In the genomic region with DNA sequence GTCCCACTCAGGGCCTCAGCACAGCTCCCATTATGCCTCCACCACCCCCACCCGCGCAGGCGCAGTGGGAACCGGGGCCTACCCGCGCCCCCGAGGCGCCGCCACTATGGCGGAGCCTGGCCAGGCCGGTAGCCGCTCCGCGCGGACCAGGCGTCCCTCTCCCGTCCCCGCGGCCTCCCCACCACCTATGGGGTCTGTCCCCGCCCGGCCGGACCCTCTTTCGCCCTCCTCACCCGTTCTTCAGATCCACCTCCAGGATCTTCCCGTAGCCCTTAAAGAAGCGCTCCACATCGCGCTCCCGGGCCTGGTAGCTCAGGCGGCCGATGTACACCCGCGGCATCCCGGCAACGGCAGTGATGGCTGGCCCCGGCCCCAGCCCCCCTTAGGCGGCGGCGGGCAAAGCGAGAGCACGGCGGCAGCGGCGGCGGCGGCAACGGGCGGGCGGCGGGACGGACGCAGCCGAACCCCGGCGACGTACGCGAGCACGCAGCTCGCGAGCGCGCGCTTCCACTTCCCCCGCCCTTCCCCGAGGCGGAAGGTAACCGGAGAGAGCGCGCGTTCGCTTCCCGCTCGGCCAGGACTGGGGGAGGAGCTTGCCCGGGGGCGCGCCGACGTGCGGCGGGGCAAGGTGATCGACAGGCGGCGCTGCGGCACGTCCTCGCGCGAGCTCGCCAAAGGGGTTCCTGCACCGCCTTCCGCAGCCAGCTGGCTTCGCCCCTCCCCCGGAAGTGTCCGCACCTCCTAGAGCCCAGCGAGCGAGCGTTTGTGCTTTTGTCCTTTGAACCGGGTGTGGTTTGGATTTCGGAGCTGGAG, we compare ENCODE assay signal across 8 cellular contexts. TPM values are rescaled to one million over a fixed set of nuclear protein-coding genes. Genes with fewer than 3 reads are reported as not detected.
DNase-seq lines count a peak whose midpoint lies in the region; ATAC-seq, FAIRE-seq and TF ChIP-seq lines count a peak whose summit lies in the region.

Gene SRSF4 (minus strand): TSS at position 488 of the 813 bp plus-strand sequence. CDS start 148 bp downstream, at position 340.

- no peaks in the 10 kb centered on the region for H3K9me3 Mint-ChIP-seq in activated CD8-positive, alpha-beta memory T cell treated with anti-CD3 and anti-CD28 coated beads, Interleukin-2, amount 10 ng/mL, durations not matched to agents 7 days and 5 days (ENCODE audit: low read depth)

- H3K56ac ChIP-seq in H1 (replicated peaks; ENCODE audit: insufficient read length, low read depth, low read length) = peak within 1 kb of the TSS; percentile 98

- CTCF ChIA-PET in activated CD8-positive, alpha-beta memory T cell treated with anti-CD3 and anti-CD28 coated beads, Interleukin-2, amount 10 ng/mL, durations not matched to agents 7 days and 5 days (lab: Charles Lee) = interaction anchor here (0.5 to 5.2 kb wide), 26 partner anchors 8 to 677 kb away, joined by 3 to 60 read pairs (median 4); partner anchors contain the start of genes MECR and TMEM200B
- CTCF ChIA-PET in H1 (lab: Charles Lee; ENCODE audit: partially characterized antibody) = interaction anchor here (0.5 to 3.2 kb wide), 22 partner anchors 9 to 548 kb away, joined by 3 to 29 read pairs (median 4); no protein-coding TSS in a partner anchor

- TF ChIP-seq POLR2A in H1 (IDR thresholded peaks at IDR 0.05; ENCODE audit: control extremely low read depth in 1 of 2, low read depth in 2 of 2, low read length in 2 of 2) = peak in 1 of 2 experiments; percentile 77; a peak in 2 of 3 replicates

- peak; percentile 66 for FAIRE-seq in H1 (lab: Jason Lieb, UNC)

- H4K8ac ChIP-seq in H1 (ENCODE audit: extremely low read depth, insufficient read depth, low read length) (peak within 1 kb of the TSS; percentile 100), mesenchymal stem cell (ENCODE audit: low read length) (peak within 1 kb of the TSS; percentile 86)

- peaks cover 30% of the 10 kb centered on the region for H3K36me3 Mint-ChIP-seq in activated CD8-positive, alpha-beta memory T cell treated with anti-CD3 and anti-CD28 coated beads, Interleukin-2, amount 10 ng/mL, durations not matched to agents 7 days and 5 days

- TF ChIP-seq RAD21 in H1 (IDR thresholded peaks at IDR 0.05 in 1 of 2, conservative IDR thresholded peaks at IDR 0.05 in 1 of 2; ENCODE audit: low read depth in 2 of 2, low read length in 2 of 2) = peak; percentile 43 to 55

- peak within 1 kb of the TSS; percentile 85 to 97 for H3K4me2 ChIP-seq in H1 (ENCODE audit: insufficient read depth in 1 of 2, low read depth in 2 of 2, low read length in 2 of 2)
- H3K4me2 ChIP-seq in mesenchymal stem cell (ENCODE audit: low read length, poor library complexity, severe bottlenecking) = peak within 1 kb of the TSS; percentile 66

- H3K27ac ChIP-seq in HUES48 (ENCODE audit: low read depth, low read length) (peak within 1 kb of the TSS; percentile 100), H1 (ENCODE audit: low read depth, low read length) (peak within 1 kb of the TSS; percentile 97), mesenchymal stem cell (ENCODE audit: low read length, poor library complexity, severe bottlenecking) (peak within 1 kb of the TSS; percentile 100)

- no peak within 1 kb of the TSS for H2BK20ac ChIP-seq in H1 (ENCODE audit: low read length)

- no peak within 1 kb of the TSS for H3K23ac ChIP-seq in H1 (ENCODE audit: insufficient read length)
- peak within 1 kb of the TSS in 1 of 2 experiments; percentile 100 for H3K23ac ChIP-seq in mesenchymal stem cell (ENCODE audit: low read length in 2 of 2)

- peaks cover 24% of the 10 kb centered on the region for H3K36me3 ChIP-seq in HUES48 (ENCODE audit: control insufficient read depth, insufficient read depth, low read length)
- peaks cover 34% of the 10 kb centered on the region for H3K36me3 ChIP-seq in NT2/D1 (ENCODE audit: insufficient read depth, insufficient read length, low read length)
- peaks cover 0 to 5% (median 4%) of the 10 kb centered on the region in 4 experiments; a peak in 4 of 8 replicates for H3K36me3 ChIP-seq in H1 (ENCODE audit: control insufficient read depth in 2 of 4, insufficient read depth in 4 of 4, low read length in 3 of 4)
- H3K36me3 ChIP-seq in mesenchymal stem cell (ENCODE audit: control insufficient read depth in 1 of 2, insufficient read depth in 2 of 2, low read depth in 1 of 2, low read length in 2 of 2) = peaks cover 4 to 6% of the 10 kb centered on the region in 2 experiments

- H3K4me1 Mint-ChIP-seq in activated CD8-positive, alpha-beta memory T cell treated with anti-CD3 and anti-CD28 coated beads, Interleukin-2, amount 10 ng/mL, durations not matched to agents 7 days and 5 days = peaks cover 44% of the 10 kb centered on the region

- TF ChIP-seq EP300 in H1 (IDR thresholded peaks at IDR 0.05; ENCODE audit: borderline replicate concordance in 1 of 2, low read depth in 2 of 2, low read length in 2 of 2) = peak in 1 of 2 experiments; percentile 65; a peak in 1 of 3 replicates

- H3K4me3 ChIP-seq in HUES48 (ENCODE audit: low read depth, low read length) (peak within 1 kb of the TSS; percentile 98), NT2/D1 (ENCODE audit: insufficient read length, low read depth) (peak within 1 kb of the TSS; percentile 94), H1 (ENCODE audit: extremely low read depth in 1 of 4, insufficient read depth in 2 of 4, low read depth in 3 of 4, low read length in 4 of 4) (peak within 1 kb of the TSS; percentile 79 to 95 (median 89)), mesenchymal stem cell (ENCODE audit: insufficient read depth in 1 of 2, low read depth in 1 of 2, low read length in 2 of 2) (peak within 1 kb of the TSS; percentile 94 to 99)

- H2BK12ac ChIP-seq in H1 (ENCODE audit: low read depth, low read length) (peak within 1 kb of the TSS; percentile 62), mesenchymal stem cell (ENCODE audit: low read length in 2 of 2) (peak within 1 kb of the TSS in 1 of 2 experiments; percentile 72)

- WGBS in H1 (ENCODE audit: extremely low coverage in 1 of 2, insufficient coverage in 1 of 2, insufficient read length in 1 of 2, insufficient replicate concordance in 2 of 2, low coverage in 1 of 2, low lambda C conversion rate in 2 of 2, missing lambda C conversion rate in 1 of 2), 2 experiments = 2% methylated on average over 92 of the region's 100 CpGs; no CpG with 5 or more reads in 1 of the 2 experiments
- under 1% methylated on average over 75 of the region's 100 CpGs for WGBS in mesenchymal stem cell

- H3K27me3 ChIP-seq in HUES48 (ENCODE audit: control insufficient read depth, insufficient read depth, low read length) = no peaks in the 10 kb centered on the region
- H3K27me3 ChIP-seq in NT2/D1 (ENCODE audit: insufficient read depth, insufficient read length) = no peaks in the 10 kb centered on the region
- H3K27me3 ChIP-seq in H1 (replicated peaks in 1 of 4; ENCODE audit: control insufficient read depth in 3 of 4, extremely low read depth in 1 of 4, insufficient read depth in 3 of 4, low read length in 3 of 4) = no peaks in the 10 kb centered on the region
- no peaks in the 10 kb centered on the region for H3K27me3 ChIP-seq in mesenchymal stem cell (ENCODE audit: control insufficient read depth in 1 of 2, insufficient read depth in 1 of 2, low read length in 2 of 2)

- H3K79me1 ChIP-seq in H1 (ENCODE audit: low read depth, low read length) (no peaks in the 10 kb centered on the region; the same call in 1 of the 2 replicates), mesenchymal stem cell (replicated peaks; ENCODE audit: low read length, poor library complexity, severe bottlenecking) (no peaks in the 10 kb centered on the region)

- H3K9ac ChIP-seq in HUES48 (ENCODE audit: low read depth, low read length) (peak within 1 kb of the TSS; percentile 97), NT2/D1 (ENCODE audit: insufficient read length, low read depth) (peak within 1 kb of the TSS; percentile 99), H1 (replicated peaks in 1 of 4; ENCODE audit: extremely low read depth in 1 of 4, low read depth in 3 of 4, low read length in 3 of 4) (peak within 1 kb of the TSS; percentile 89 to 98 (median 98)), mesenchymal stem cell (ENCODE audit: low read length) (peak within 1 kb of the TSS; percentile 100)

- H2BK5ac ChIP-seq in H1 (ENCODE audit: low read depth, low read length) (peak within 1 kb of the TSS; percentile 97), mesenchymal stem cell (ENCODE audit: low read depth, low read length, poor library complexity, severe bottlenecking) (peak within 1 kb of the TSS; percentile 98)

- H2BK120ac ChIP-seq in H1 (replicated peaks; ENCODE audit: low read depth, low read length) (peak within 1 kb of the TSS; percentile 65), mesenchymal stem cell (ENCODE audit: low read depth, low read length) (peak within 1 kb of the TSS; percentile 99)

- H3K4me3 Mint-ChIP-seq in activated CD8-positive, alpha-beta memory T cell treated with anti-CD3 and anti-CD28 coated beads, Interleukin-2, amount 10 ng/mL, durations not matched to agents 7 days and 5 days = peak within 1 kb of the TSS; percentile 95

- H3K9me3 ChIP-seq in HUES48 (ENCODE audit: control insufficient read depth, insufficient read depth, low read length) (no peaks in the 10 kb centered on the region), NT2/D1 (ENCODE audit: insufficient read depth, low read length) (no peaks in the 10 kb centered on the region), H1 (ENCODE audit: insufficient read depth in 2 of 2, low read depth in 1 of 2, low read length in 1 of 2) (no peaks in the 10 kb centered on the region), mesenchymal stem cell (ENCODE audit: control insufficient read depth, low read length) (no peaks in the 10 kb centered on the region)

- peaks cover 11 to 17% of the 10 kb centered on the region in 2 experiments for H4K20me1 ChIP-seq in H1 (replicated peaks in 1 of 2; ENCODE audit: control insufficient read depth in 1 of 2, insufficient read depth in 2 of 2, low read length in 2 of 2)

- H3K4me1 ChIP-seq in HUES48 (ENCODE audit: control insufficient read depth, insufficient read depth, low read length) = peaks cover 30% of the 10 kb centered on the region
- H3K4me1 ChIP-seq in NT2/D1 (ENCODE audit: insufficient read depth, insufficient read length) = peaks cover 5% of the 10 kb centered on the region
- H3K4me1 ChIP-seq in H1 (replicated peaks in 1 of 4; ENCODE audit: control insufficient read depth in 3 of 4, insufficient read depth in 4 of 4, low read length in 3 of 4) = peaks cover 2 to 13% (median 6%) of the 10 kb centered on the region in 4 experiments; a peak in 5 of 7 replicates
- peaks cover 6% of the 10 kb centered on the region for H3K4me1 ChIP-seq in mesenchymal stem cell (ENCODE audit: control insufficient read depth, insufficient read depth, low read depth, low read length)

- peaks cover 32 to 46% of the 10 kb centered on the region in 2 experiments for H3K79me2 ChIP-seq in H1 (ENCODE audit: control insufficient read depth in 1 of 2, insufficient read depth in 2 of 2, low read length in 2 of 2)

- H3K27me3 Mint-ChIP-seq in activated CD8-positive, alpha-beta memory T cell treated with anti-CD3 and anti-CD28 coated beads, Interleukin-2, amount 10 ng/mL, durations not matched to agents 7 days and 5 days = no peaks in the 10 kb centered on the region

- H3K4ac ChIP-seq in H1 (replicated peaks; ENCODE audit: insufficient read length, low read depth, low read length) = peak within 1 kb of the TSS; percentile 69
- H3K4ac ChIP-seq in mesenchymal stem cell (ENCODE audit: low read depth in 1 of 2, low read length in 2 of 2) = peak within 1 kb of the TSS; percentile 100

- H4K5ac ChIP-seq in H1 (ENCODE audit: insufficient read length, low read depth, low read length) = peak within 1 kb of the TSS; percentile 98

- TF ChIP-seq CTCF in H1 (IDR thresholded peaks at IDR 0.05; ENCODE audit: control extremely low read depth in 1 of 3, insufficient read depth in 1 of 3, low read depth in 1 of 3, low read length in 3 of 3) = peak; percentile 61 to 85 (median 79)

- H4K91ac ChIP-seq in H1 (replicated peaks; ENCODE audit: insufficient read length, low read length) (peak within 1 kb of the TSS; percentile 84), mesenchymal stem cell (ENCODE audit: low read length) (peak within 1 kb of the TSS; percentile 99)

- ATAC-seq in GM21390 (IDR thresholded peaks at IDR 0.05; ENCODE audit: unreplicated experiment) = peak; percentile 78
- ATAC-seq in activated CD8-positive, alpha-beta memory T cell treated with anti-CD3 and anti-CD28 coated beads, Interleukin-2, amount 10 ng/mL, durations not matched to agents 7 days and 5 days = peak; percentile 90

- H2BK15ac ChIP-seq in H1 (ENCODE audit: low read length) (no peak within 1 kb of the TSS), mesenchymal stem cell (ENCODE audit: low read depth, poor library complexity, severe bottlenecking) (peak within 1 kb of the TSS; percentile 90)

- H3K23me2 ChIP-seq in H1 (ENCODE audit: low read depth, low read length) = peaks cover 7% of the 10 kb centered on the region; the same call in 1 of the 2 replicates

- H3K14ac ChIP-seq in H1 (ENCODE audit: insufficient read length) (peak within 1 kb of the TSS; percentile 38), mesenchymal stem cell (ENCODE audit: low read length in 2 of 2) (peak within 1 kb of the TSS; percentile 98 to 100)

- POLR2A ChIA-PET in H1 (lab: Charles Lee; ENCODE audit: partially characterized antibody) = interaction anchor here (0.6 to 7.2 kb wide), 33 partner anchors 9 to 399 kb away, joined by 3 to 105 read pairs (median 3); partner anchors contain the start of genes EPB41, MECR and TMEM200B

- H2AK5ac ChIP-seq in H1 (ENCODE audit: low read depth, low read length) (no peak within 1 kb of the TSS), mesenchymal stem cell (ENCODE audit: low read length, severe bottlenecking) (peak within 1 kb of the TSS; percentile 87)

- peak within 1 kb of the TSS; percentile 44; the same call in 1 of the 2 replicates for H2AFZ ChIP-seq in H1 (ENCODE audit: low read length)
- peak within 1 kb of the TSS; percentile 94 for H2AFZ ChIP-seq in mesenchymal stem cell (ENCODE audit: low read depth, low read length)

- H3K18ac ChIP-seq in H1 (ENCODE audit: extremely low read depth, low read length) = peak within 1 kb of the TSS; percentile 95
- H3K18ac ChIP-seq in mesenchymal stem cell (ENCODE audit: low read depth in 1 of 2, low read length in 2 of 2) = peak within 1 kb of the TSS; percentile 100

- DNase-seq in D341Med (ENCODE audit: low spot score) = peak; percentile 97
- peak; percentile 100 for DNase-seq in NT2/D1 (ENCODE audit: low read depth, low spot score)
- DNase-seq in activated CD8-positive, alpha-beta memory T cell treated with anti-CD3 and anti-CD28 coated beads, Interleukin-2, amount 10 ng/mL, durations not matched to agents 7 days and 5 days = peak; percentile 99
- peak; percentile 99 for DNase-seq in H1 (ENCODE audit: low read depth in 1 of 2, low spot score in 2 of 2)
- peak; percentile 96 for DNase-seq in mesenchymal stem cell
- peak; percentile 99 for DNase-seq in stimulated activated CD8-positive, alpha-beta memory T cell treated with anti-CD3 and anti-CD28 coated beads, Interleukin-12 subunit alpha, Interleukin-12 subunit beta, amount 100 ng/mL, for 4 hours (ENCODE audit: low read depth)

- H3K27ac Mint-ChIP-seq in activated CD8-positive, alpha-beta memory T cell treated with anti-CD3 and anti-CD28 coated beads, Interleukin-2, amount 10 ng/mL, durations not matched to agents 7 days and 5 days = peak within 1 kb of the TSS; percentile 97

RNA-seq across cellular contexts. Expression of gene SRSF4, which starts in this region (rescaled TPM):
- total RNA-seq in activated CD8-positive, alpha-beta memory T cell treated with anti-CD3 and anti-CD28 coated beads, Interleukin-2, amount 10 ng/mL, durations not matched to agents 7 days and 5 days = 100 to 1,000 TPM; 145 to 147 TPM
- 83.5 and 86.5 TPM in 2 replicates for total RNA-seq in H1 (2021; fragmentation: NEBNext Ultra II Directional; extraction: Animal tissue kit (Norgen Biotek cat#: 25700))
- polyA plus RNA-seq in H1 (2011; rRNA removed) = 32.0 and 34.9 TPM in 2 replicates
- polyA plus RNA-seq in H1 (2011; cell fraction: cytosol; rRNA removed) = 69.0 TPM
- 35.6 TPM for polyA plus RNA-seq in H1 (2011; cell fraction: nucleus; rRNA removed)
- polyA plus RNA-seq in H1 (2012, experiment 1 of 2) = 78.5 to 101 TPM (median 84.8 TPM) in 4 replicates
- polyA plus RNA-seq in H1 (2012, experiment 2 of 2) = 36.3 TPM
- polyA plus RNA-seq in H1 (2013, experiment 1 of 2) = 81.6 TPM
- polyA plus RNA-seq in H1 (2013, experiment 2 of 2) = 79.9 TPM
- 23.4 and 28.6 TPM in 2 replicates for polyA minus RNA-seq in H1 (2011; rRNA and poly(A)+ RNA removed)
- 26.5 TPM for polyA minus RNA-seq in H1 (2011; cell fraction: cytosol; rRNA and poly(A)+ RNA removed)
- polyA minus RNA-seq in H1 (2011; cell fraction: nucleus; rRNA and poly(A)+ RNA removed) = 32.2 TPM
- 52.4 TPM for polyA plus RNA-seq in mesenchymal stem cell (2013, experiment 1 of 2)
- polyA plus RNA-seq in mesenchymal stem cell (2013, experiment 2 of 2) = 51.7 TPM

Comparison
In these comparisons a context has a peak if more than half of its experiments do, and no peak if none do; other contexts are left out.
1. Peak in every context shown above with its lines: DNase-seq, ATAC-seq, H3K4me3 ChIP-seq and H3K27ac ChIP-seq.